8 cellular contexts compared by ENCODE assay signal in genomic region chr21:45982758-45983731, GRCh38. TPM values are rescaled to one million over a fixed set of nuclear protein-coding genes. Genes with fewer than 3 reads are reported as not detected.
DNase-seq lines count a peak whose midpoint lies in the region; ATAC-seq and TF ChIP-seq lines count a peak whose summit lies in the region.

No MANE protein-coding gene starts in this region.

- peaks cover 41% of the 10 kb centered on the region for H3K27me3 ChIP-seq in HUES64 (ENCODE audit: insufficient read depth, low read length)
- H3K27me3 ChIP-seq in neural cell (ENCODE audit: insufficient read depth, low read depth, low read length): no peaks in the 10 kb centered on the region

- H2AFZ ChIP-seq in neural cell (ENCODE audit: low read depth, low read length): no peak overlapping the region

- H3K9ac ChIP-seq in HUES64 (ENCODE audit: low read depth, low read length) (peak overlapping the region; percentile 73; the same call in 1 of the 2 replicates), neural cell (ENCODE audit: low read length) (no peak overlapping the region)

- no peaks in the 10 kb centered on the region for H3K9me3 Mint-ChIP-seq in endothelial cell (ENCODE audit: unreplicated experiment)

- H3F3A ChIP-seq in neural cell (ENCODE audit: insufficient read depth, low read length, poor library complexity, severe bottlenecking): peaks cover 9% of the 10 kb centered on the region

- TF ChIP-seq CTCF in AG09309 (IDR thresholded peaks at IDR 0.05; ENCODE audit: control insufficient read depth, insufficient read depth, low read depth, low read length, missing control alignments): peak; percentile 3
- no peak for TF ChIP-seq CTCF in endothelial cell (IDR thresholded peaks at IDR 0.05; ENCODE audit: unreplicated experiment)
- no peak for TF ChIP-seq CTCF in neural cell (IDR thresholded peaks at IDR 0.05; ENCODE audit: poor library complexity, severe bottlenecking)

- H3K36me3 ChIP-seq in HUES64 (ENCODE audit: insufficient read depth, low read length) (peaks cover 33% of the 10 kb centered on the region), neural cell (ENCODE audit: insufficient read depth, low read length) (no peaks in the 10 kb centered on the region)

- H3K9me2 ChIP-seq in neural cell (ENCODE audit: insufficient read depth, low read length): no peaks in the 10 kb centered on the region

- peak overlapping the region; percentile 97 for H3K4me3 ChIP-seq in AG09309 (ENCODE audit: control insufficient read depth, low read depth, low read length)
- peak overlapping the region; percentile 75 for H3K4me3 ChIP-seq in HUES64 (ENCODE audit: low read length)
- peak overlapping the region; percentile 79 for H3K4me3 ChIP-seq in neural cell (ENCODE audit: low read length)

- 39% methylated on average over 50 of the region's 53 CpGs for WGBS in HUES64

- H3K4me3 Mint-ChIP-seq in endothelial cell (ENCODE audit: unreplicated experiment): no peak overlapping the region

- no peak overlapping the region for H3K27ac ChIP-seq in HUES64 (ENCODE audit: low read depth, low read length)
- H3K27ac ChIP-seq in neural cell (ENCODE audit: low read length): no peak overlapping the region

- ATAC-seq in HG02759 (IDR thresholded peaks at IDR 0.05; ENCODE audit: unreplicated experiment): no peak

- TF ChIP-seq RAD21 in neural cell (conservative IDR thresholded peaks at IDR 0.05): no peak

- DNase-seq in AG09309 (ENCODE audit: low read depth) (no peak), endothelial cell (ENCODE audit: low spot score) (peak; percentile 15), NOMO-1 treated with dmso at 0.1 percent for 144 hours (lab: John Stamatoyannopoulos, UW; ENCODE audit: unreplicated experiment) (no peak), NCI-H2196 treated with DMSO at 0.1 percent for 48 hours (lab: John Stamatoyannopoulos, UW; ENCODE audit: unreplicated experiment) (no peak), NCI-H345 (lab: John Stamatoyannopoulos, UW) (no peak)

- no peak overlapping the region for H3K4me2 ChIP-seq in neural cell (ENCODE audit: low read length)

- H3K9me3 ChIP-seq in HUES64 (ENCODE audit: insufficient read depth, low read depth, low read length) (no peaks in the 10 kb centered on the region), neural cell (ENCODE audit: low read length) (no peaks in the 10 kb centered on the region)

- H3K4me1 ChIP-seq in HUES64 (ENCODE audit: insufficient read depth, low read length): peaks cover 5% of the 10 kb centered on the region; the same call in 1 of the 2 replicates

- peaks cover 12% of the 10 kb centered on the region for H3K27me3 Mint-ChIP-seq in endothelial cell (ENCODE audit: unreplicated experiment)

- H3K27ac Mint-ChIP-seq in endothelial cell (ENCODE audit: unreplicated experiment): no peak overlapping the region

- no peaks in the 10 kb centered on the region for H3K79me2 ChIP-seq in neural cell (replicated peaks; ENCODE audit: insufficient read depth, low read length)

- no peaks in the 10 kb centered on the region for H4K20me1 ChIP-seq in neural cell (ENCODE audit: insufficient read depth)

- H3K4me1 Mint-ChIP-seq in endothelial cell (ENCODE audit: unreplicated experiment): peaks cover 4% of the 10 kb centered on the region

- H3K36me3 Mint-ChIP-seq in endothelial cell (ENCODE audit: low read depth, unreplicated experiment): peaks cover 11% of the 10 kb centered on the region

- no peak for TF ChIP-seq EP300 in neural cell (conservative IDR thresholded peaks at IDR 0.05; ENCODE audit: poor library complexity, severe bottlenecking)

TF ChIP-seq in neural cell, 6 proteins besides CTCF, POLR2A, EP300 and RAD21:
- TF ChIP-seq TAF1 (IDR thresholded peaks at IDR 0.05; ENCODE audit: low read depth): no peak
- no peak for TF ChIP-seq SMC3 (conservative IDR thresholded peaks at IDR 0.05; ENCODE audit: poor library complexity)
- no peak for TF ChIP-seq POLR2AphosphoS5 (IDR thresholded peaks at IDR 0.05)
- no peak for TF ChIP-seq MXI1 (conservative IDR thresholded peaks at IDR 0.05; ENCODE audit: poor library complexity, severe bottlenecking)
- TF ChIP-seq, protein P1, sequence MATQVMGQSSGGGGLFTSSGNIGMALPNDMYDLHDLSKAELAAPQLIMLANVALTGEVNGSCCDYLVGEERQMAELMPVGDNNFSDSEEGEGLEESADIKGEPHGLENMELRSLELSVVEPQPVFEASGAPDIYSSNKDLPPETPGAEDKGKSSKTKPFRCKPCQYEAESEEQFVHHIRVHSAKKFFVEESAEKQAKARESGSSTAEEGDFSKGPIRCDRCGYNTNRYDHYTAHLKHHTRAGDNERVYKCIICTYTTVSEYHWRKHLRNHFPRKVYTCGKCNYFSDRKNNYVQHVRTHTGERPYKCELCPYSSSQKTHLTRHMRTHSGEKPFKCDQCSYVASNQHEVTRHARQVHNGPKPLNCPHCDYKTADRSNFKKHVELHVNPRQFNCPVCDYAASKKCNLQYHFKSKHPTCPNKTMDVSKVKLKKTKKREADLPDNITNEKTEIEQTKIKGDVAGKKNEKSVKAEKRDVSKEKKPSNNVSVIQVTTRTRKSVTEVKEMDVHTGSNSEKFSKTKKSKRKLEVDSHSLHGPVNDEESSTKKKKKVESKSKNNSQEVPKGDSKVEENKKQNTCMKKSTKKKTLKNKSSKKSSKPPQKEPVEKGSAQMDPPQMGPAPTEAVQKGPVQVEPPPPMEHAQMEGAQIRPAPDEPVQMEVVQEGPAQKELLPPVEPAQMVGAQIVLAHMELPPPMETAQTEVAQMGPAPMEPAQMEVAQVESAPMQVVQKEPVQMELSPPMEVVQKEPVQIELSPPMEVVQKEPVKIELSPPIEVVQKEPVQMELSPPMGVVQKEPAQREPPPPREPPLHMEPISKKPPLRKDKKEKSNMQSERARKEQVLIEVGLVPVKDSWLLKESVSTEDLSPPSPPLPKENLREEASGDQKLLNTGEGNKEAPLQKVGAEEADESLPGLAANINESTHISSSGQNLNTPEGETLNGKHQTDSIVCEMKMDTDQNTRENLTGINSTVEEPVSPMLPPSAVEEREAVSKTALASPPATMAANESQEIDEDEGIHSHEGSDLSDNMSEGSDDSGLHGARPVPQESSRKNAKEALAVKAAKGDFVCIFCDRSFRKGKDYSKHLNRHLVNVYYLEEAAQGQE (IDR thresholded peaks at IDR 0.05; ENCODE audit: borderline replicate concordance): no peak
- TF ChIP-seq EZH2 (IDR thresholded peaks at IDR 0.05; ENCODE audit: borderline replicate concordance, insufficient read depth, low read length, poor library complexity, severe bottlenecking): no peak
TF ChIP-seq in neural cell: peak in this region for 0.

RNA-seq across cellular contexts. Expression of gene COL6A1, which starts 1.5 kb away (rescaled TPM):
- polyA plus RNA-seq in HUES64 (2013, experiment 1 of 2): 98.9 TPM
- polyA plus RNA-seq in HUES64 (2013, experiment 2 of 2): 95.3 TPM
- 65.5 TPM for total RNA-seq in endothelial cell (ENCODE audit: unreplicated experiment)
- 29.4 and 49.0 TPM in 2 replicates for polyA plus RNA-seq in neural cell
- 24.0 and 27.0 TPM in 2 replicates for polyA minus RNA-seq in neural cell
